Comparison of ENCODE assay signal across 25 cellular contexts in genomic region chr4:59054110-59054509, GRCh38.
"Had no signal": no experiment of that assay in that cellular context is flagged by ENCODE, and none has a peak within 500 bp of the region (broad histone marks: within the 10 kb centered on the region; RNA-seq: fewer than 3 reads in every experiment).

No MANE protein-coding gene starts in this region.

- H3K9me3 Mint-ChIP-seq: dendritic cell treated with granulocyte-macrophage colony-stimulating factor and Interleukin-4, amounts not matched to agents 40 ng/mL and 50 ng/mL, for 4 days; endodermal cell had no signal

- H3K4me3 Mint-ChIP-seq: dendritic cell treated with granulocyte-macrophage colony-stimulating factor and Interleukin-4, amounts not matched to agents 40 ng/mL and 50 ng/mL, for 4 days; effector memory CD8-positive, alpha-beta T cell; endodermal cell had no signal

- H3K27ac ChIP-seq: colonic mucosa, coronary artery, dorsolateral prefrontal cortex, epithelial cell of prostate, esophagus muscularis mucosa, esophagus squamous epithelium, foreskin keratinocyte, gastrocnemius medialis, gastroesophageal sphincter, heart left ventricle, heart right ventricle had no signal

- H3K27ac Mint-ChIP-seq: dendritic cell treated with granulocyte-macrophage colony-stimulating factor and Interleukin-4, amounts not matched to agents 40 ng/mL and 50 ng/mL, for 4 days; effector memory CD8-positive, alpha-beta T cell; endodermal cell had no signal

- DNase-seq: colonic mucosa; cortex of kidney; dermis blood vessel endothelial cell; dorsolateral prefrontal cortex; effector CD4-positive, alpha-beta T cell; effector CD8-positive, alpha-beta T cell; effector memory CD4-positive, alpha-beta T cell; effector memory CD8-positive, alpha-beta T cell; endodermal cell; erythroblast; esophagus squamous epithelium; foreskin fibroblast; foreskin keratinocyte; foreskin melanocyte; gastrocnemius medialis; glutamatergic neuron; head of caudate nucleus; heart left ventricle; heart right ventricle had no signal

- H3K27me3 ChIP-seq: colonic mucosa, dorsolateral prefrontal cortex, esophagus muscularis mucosa, esophagus squamous epithelium, foreskin keratinocyte, gastrocnemius medialis, gastroesophageal sphincter, heart left ventricle, heart right ventricle had no signal

- H3K36me3 ChIP-seq: colonic mucosa, esophagus muscularis mucosa, esophagus squamous epithelium, gastrocnemius medialis, gastroesophageal sphincter, heart left ventricle, heart right ventricle had no signal

- H3K9me3 ChIP-seq: colonic mucosa, esophagus muscularis mucosa, esophagus squamous epithelium, gastrocnemius medialis, gastroesophageal sphincter, heart left ventricle had no signal

- H3K4me1 ChIP-seq: colonic mucosa, esophagus muscularis mucosa, esophagus squamous epithelium, foreskin keratinocyte, gastrocnemius medialis, gastroesophageal sphincter, heart left ventricle, heart right ventricle had no signal

- H3K4me1 Mint-ChIP-seq: endodermal cell had no signal

- H3K4me3 ChIP-seq: colonic mucosa, coronary artery, dorsolateral prefrontal cortex, esophagus muscularis mucosa, esophagus squamous epithelium, gastrocnemius medialis, gastroesophageal sphincter, heart left ventricle, heart right ventricle had no signal

- H3K27me3 Mint-ChIP-seq: dendritic cell treated with granulocyte-macrophage colony-stimulating factor and Interleukin-4, amounts not matched to agents 40 ng/mL and 50 ng/mL, for 4 days; effector memory CD8-positive, alpha-beta T cell had no signal

- ATAC-seq: effector memory CD8-positive, alpha-beta T cell; esophagus mucosa; foreskin keratinocyte; gastrocnemius medialis; gastroesophageal sphincter; heart left ventricle; heart right ventricle had no signal
